ENCODE assay signal across 1 cellular context in the genomic region with DNA sequence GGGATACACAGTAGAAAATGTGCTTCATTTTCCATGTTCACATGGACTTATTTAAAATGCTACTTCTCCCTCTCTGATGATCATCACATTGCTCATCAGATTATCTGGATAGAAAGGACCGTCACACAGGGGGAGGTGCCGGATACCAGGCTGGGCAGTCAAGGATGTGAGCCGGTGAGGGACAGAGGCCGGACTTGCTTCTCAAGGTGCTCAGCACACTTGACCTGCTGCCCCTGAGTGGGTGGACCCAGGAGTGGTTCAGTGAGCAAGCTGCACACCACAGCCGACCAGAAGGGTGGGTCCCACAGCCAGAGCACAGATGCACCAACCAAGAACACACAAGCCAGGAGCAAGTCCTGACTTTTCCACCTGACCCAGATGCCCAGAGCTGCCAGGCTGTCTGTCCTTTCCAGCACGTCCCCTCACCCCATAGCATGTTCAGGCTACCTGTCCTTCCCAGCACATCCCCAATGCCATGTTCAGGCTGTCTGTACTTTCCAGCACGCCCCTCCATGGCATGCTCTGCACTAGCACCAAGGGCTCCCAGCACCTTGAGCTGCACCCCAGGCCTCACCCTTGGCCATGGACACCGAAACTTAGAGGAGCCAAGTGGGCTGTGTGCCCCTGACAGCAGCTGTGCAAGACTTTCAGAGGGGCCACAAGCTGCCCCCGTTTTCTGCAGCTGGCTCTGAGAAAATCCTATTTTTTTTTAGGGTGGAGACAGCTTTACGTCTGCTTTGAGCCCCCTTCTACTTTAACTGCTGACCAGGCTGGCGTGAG.
TF ChIP-seq lines count a peak whose summit lies in the region.

No MANE protein-coding gene starts in this region.

TF ChIP-seq in SK-N-SH treated with all-trans-retinoic acid at 6 μM for 48 hours, 23 proteins besides CTCF, POLR2A, EP300 and RAD21 (continued from another document):
- TF ChIP-seq, protein P1, sequence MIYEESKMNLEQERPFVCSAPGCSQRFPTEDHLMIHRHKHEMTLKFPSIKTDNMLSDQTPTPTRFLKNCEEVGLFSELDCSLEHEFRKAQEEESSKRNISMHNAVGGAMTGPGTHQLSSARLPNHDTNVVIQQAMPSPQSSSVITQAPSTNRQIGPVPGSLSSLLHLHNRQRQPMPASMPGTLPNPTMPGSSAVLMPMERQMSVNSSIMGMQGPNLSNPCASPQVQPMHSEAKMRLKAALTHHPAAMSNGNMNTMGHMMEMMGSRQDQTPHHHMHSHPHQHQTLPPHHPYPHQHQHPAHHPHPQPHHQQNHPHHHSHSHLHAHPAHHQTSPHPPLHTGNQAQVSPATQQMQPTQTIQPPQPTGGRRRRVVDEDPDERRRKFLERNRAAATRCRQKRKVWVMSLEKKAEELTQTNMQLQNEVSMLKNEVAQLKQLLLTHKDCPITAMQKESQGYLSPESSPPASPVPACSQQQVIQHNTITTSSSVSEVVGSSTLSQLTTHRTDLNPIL (CRISPR knock-in tag; IDR thresholded peaks at IDR 0.05; ENCODE audit: low read depth), result no peak
- TF ChIP-seq, protein P2, sequence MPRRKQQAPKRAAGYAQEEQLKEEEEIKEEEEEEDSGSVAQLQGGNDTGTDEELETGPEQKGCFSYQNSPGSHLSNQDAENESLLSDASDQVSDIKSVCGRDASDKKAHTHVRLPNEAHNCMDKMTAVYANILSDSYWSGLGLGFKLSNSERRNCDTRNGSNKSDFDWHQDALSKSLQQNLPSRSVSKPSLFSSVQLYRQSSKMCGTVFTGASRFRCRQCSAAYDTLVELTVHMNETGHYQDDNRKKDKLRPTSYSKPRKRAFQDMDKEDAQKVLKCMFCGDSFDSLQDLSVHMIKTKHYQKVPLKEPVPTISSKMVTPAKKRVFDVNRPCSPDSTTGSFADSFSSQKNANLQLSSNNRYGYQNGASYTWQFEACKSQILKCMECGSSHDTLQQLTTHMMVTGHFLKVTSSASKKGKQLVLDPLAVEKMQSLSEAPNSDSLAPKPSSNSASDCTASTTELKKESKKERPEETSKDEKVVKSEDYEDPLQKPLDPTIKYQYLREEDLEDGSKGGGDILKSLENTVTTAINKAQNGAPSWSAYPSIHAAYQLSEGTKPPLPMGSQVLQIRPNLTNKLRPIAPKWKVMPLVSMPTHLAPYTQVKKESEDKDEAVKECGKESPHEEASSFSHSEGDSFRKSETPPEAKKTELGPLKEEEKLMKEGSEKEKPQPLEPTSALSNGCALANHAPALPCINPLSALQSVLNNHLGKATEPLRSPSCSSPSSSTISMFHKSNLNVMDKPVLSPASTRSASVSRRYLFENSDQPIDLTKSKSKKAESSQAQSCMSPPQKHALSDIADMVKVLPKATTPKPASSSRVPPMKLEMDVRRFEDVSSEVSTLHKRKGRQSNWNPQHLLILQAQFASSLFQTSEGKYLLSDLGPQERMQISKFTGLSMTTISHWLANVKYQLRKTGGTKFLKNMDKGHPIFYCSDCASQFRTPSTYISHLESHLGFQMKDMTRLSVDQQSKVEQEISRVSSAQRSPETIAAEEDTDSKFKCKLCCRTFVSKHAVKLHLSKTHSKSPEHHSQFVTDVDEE (CRISPR knock-in tag; IDR thresholded peaks at IDR 0.05), result no peak
- TF ChIP-seq ZC3H10 (CRISPR knock-in tag; IDR thresholded peaks at IDR 0.05), result no peak
- TF ChIP-seq SNAI2 (CRISPR knock-in tag; IDR thresholded peaks at IDR 0.05), result no peak
- TF ChIP-seq, protein P3, sequence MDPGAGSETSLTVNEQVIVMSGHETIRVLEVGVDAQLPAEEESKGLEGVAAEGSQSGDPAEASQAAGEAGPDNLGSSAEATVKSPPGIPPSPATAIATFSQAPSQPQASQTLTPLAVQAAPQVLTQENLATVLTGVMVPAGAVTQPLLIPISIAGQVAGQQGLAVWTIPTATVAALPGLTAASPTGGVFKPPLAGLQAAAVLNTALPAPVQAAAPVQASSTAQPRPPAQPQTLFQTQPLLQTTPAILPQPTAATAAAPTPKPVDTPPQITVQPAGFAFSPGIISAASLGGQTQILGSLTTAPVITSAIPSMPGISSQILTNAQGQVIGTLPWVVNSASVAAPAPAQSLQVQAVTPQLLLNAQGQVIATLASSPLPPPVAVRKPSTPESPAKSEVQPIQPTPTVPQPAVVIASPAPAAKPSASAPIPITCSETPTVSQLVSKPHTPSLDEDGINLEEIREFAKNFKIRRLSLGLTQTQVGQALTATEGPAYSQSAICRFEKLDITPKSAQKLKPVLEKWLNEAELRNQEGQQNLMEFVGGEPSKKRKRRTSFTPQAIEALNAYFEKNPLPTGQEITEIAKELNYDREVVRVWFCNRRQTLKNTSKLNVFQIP (CRISPR knock-in tag; IDR thresholded peaks at IDR 0.05; ENCODE audit: borderline replicate concordance, low read depth), result no peak
- TF ChIP-seq PPARA (CRISPR knock-in tag; IDR thresholded peaks at IDR 0.05; ENCODE audit: borderline replicate concordance), result no peak
- no peak for TF ChIP-seq OSR1 (CRISPR knock-in tag; IDR thresholded peaks at IDR 0.05)
- TF ChIP-seq ZNF70 (CRISPR knock-in tag; IDR thresholded peaks at IDR 0.05), result no peak
- TF ChIP-seq ZFP30 (CRISPR knock-in tag; IDR thresholded peaks at IDR 0.05), result no peak
